1 cellular context compared by ENCODE assay signal in genomic region chr1:47442844-47443529, GRCh38.
TF ChIP-seq lines count a peak whose summit lies in the region.

No MANE protein-coding gene starts in this region.

TF ChIP-seq in GM23338, 12 proteins besides CTCF, POLR2A, EP300 and RAD21 (continued from another document):
- no peak for TF ChIP-seq ETS1 (IDR thresholded peaks at IDR 0.05)
